In genomic region chr1:212211371-212211770, GRCh38 we compare ENCODE assay signal across 25 cellular contexts.
DNase-seq lines count a peak whose midpoint lies in the region; ATAC-seq, FAIRE-seq and TF ChIP-seq lines count a peak whose summit lies in the region.
"Had no signal": no experiment of that assay in that cellular context is flagged by ENCODE, and none has a peak within 500 bp of the region (broad histone marks: within the 10 kb centered on the region; RNA-seq: fewer than 3 reads in every experiment).

No MANE protein-coding gene starts in this region.

- 62% methylated on average over 4 of the region's 4 CpGs for WGBS in K562 (ENCODE audit: insufficient coverage, low coverage, missing lambda C conversion rate)
- no CpG with 5 or more reads among the region's 4 CpGs for WGBS in trophoblast cell (ENCODE audit: extremely low coverage, insufficient coverage, insufficient read length)

- H3K9ac ChIP-seq in K562 (ENCODE audit: insufficient read depth in 1 of 2, low read depth in 2 of 2, low read length in 2 of 2): no peak overlapping the region
- no peak overlapping the region for H3K9ac ChIP-seq in trophoblast cell (ENCODE audit: low read length)
- H3K9ac ChIP-seq: BLaER1 had no signal

- H3K4me1 ChIP-seq in K562 (replicated peaks in 1 of 2; ENCODE audit: control insufficient read depth in 2 of 2, insufficient read depth in 2 of 2, low read length in 2 of 2) (peaks cover 13 to 20% of the 10 kb centered on the region in 2 experiments; a peak in 3 of 5 replicates), trophoblast cell (ENCODE audit: control insufficient read depth in 1 of 2, insufficient read depth in 2 of 2, low read length in 2 of 2) (peaks cover 3% of the 10 kb centered on the region in 2 experiments)
- H3K4me1 ChIP-seq: BE2C, BLaER1 had no signal

- no peak overlapping the region for H2AK5ac ChIP-seq in trophoblast cell (ENCODE audit: low read length)

- TF ChIP-seq POLR2A in K562 (conservative IDR thresholded peaks at IDR 0.05): no peak

- intact Hi-C loops in K562 (cut with micrococcal nuclease): no loop called here

- FAIRE-seq in K562 (lab: Jason Lieb, UNC): no peak
- FAIRE-seq: A204.1, GM12878, GM12892, GM18507 had no signal

- H3K27ac ChIP-seq in K562 (ENCODE audit: extremely low read depth, low read depth, low read length) (no peak overlapping the region), trophoblast cell (ENCODE audit: low read depth, low read length) (no peak overlapping the region)
- H3K27ac ChIP-seq: BLaER1 had no signal

- CTCF ChIA-PET in K562 (lab: Yijun Ruan, JAX; ENCODE audit: low intra/inter-chr PET ratio): no interaction called here

- H3K36me3 ChIP-seq in K562 (ENCODE audit: control insufficient read depth, insufficient read depth, low read length): no peaks in the 10 kb centered on the region
- no peaks in the 10 kb centered on the region for H3K36me3 ChIP-seq in trophoblast cell (ENCODE audit: control insufficient read depth in 1 of 2, insufficient read depth in 2 of 2, low read length in 2 of 2)
- H3K36me3 ChIP-seq: BE2C, BLaER1 had no signal

- H3K9me3 ChIP-seq in K562 (replicated peaks; ENCODE audit: control insufficient read depth, insufficient read depth, low read depth, low read length) (no peaks in the 10 kb centered on the region), trophoblast cell (ENCODE audit: insufficient read depth, low read depth, low read length) (no peaks in the 10 kb centered on the region)
- H3K9me3 ChIP-seq: BE2C, BLaER1 had no signal

- peak overlapping the region; percentile 39 for H4K12ac ChIP-seq in trophoblast cell (ENCODE audit: low read depth, low read length)

- H2BK12ac ChIP-seq in trophoblast cell (ENCODE audit: low read length): no peak overlapping the region

- H3K27me3 ChIP-seq in K562 (ENCODE audit: control insufficient read depth in 2 of 2, insufficient read depth in 2 of 2, low read length in 2 of 2): no peaks in the 10 kb centered on the region
- H3K27me3 ChIP-seq in trophoblast cell (ENCODE audit: insufficient read depth, low read length): no peaks in the 10 kb centered on the region
- H3K27me3 ChIP-seq: BE2C, BLaER1 had no signal

- H3K79me2 ChIP-seq in K562 (ENCODE audit: control insufficient read depth, insufficient read depth, low read length) (no peaks in the 10 kb centered on the region), trophoblast cell (ENCODE audit: control insufficient read depth, insufficient read depth, low read length, poor library complexity) (no peaks in the 10 kb centered on the region)

- no peak overlapping the region for H2BK5ac ChIP-seq in trophoblast cell (ENCODE audit: low read depth, low read length, poor library complexity)

- no peak for TF ChIP-seq EP300 in K562 (IDR thresholded peaks at IDR 0.05; ENCODE audit: low read length)

- H2BK120ac ChIP-seq in trophoblast cell (ENCODE audit: insufficient read depth, low read length, poor library complexity): no peak overlapping the region

- no peaks in the 10 kb centered on the region for H4K20me1 ChIP-seq in K562 (replicated peaks; ENCODE audit: control insufficient read depth, insufficient read depth, low read length)
- H4K20me1 ChIP-seq: BLaER1 had no signal

- in situ Hi-C loops in SK-MEL-5 (cut with HindIII; ENCODE audit: low pct_unique_long_range_greater_than_20kb, low sequenced_read_pairs): no loop called here
- in situ Hi-C loops in K562 (cut with MboI): no loop called here

- no peak overlapping the region for H3K4me3 ChIP-seq in K562
- peak overlapping the region; percentile 23 for H3K4me3 ChIP-seq in trophoblast cell (ENCODE audit: low read depth, low read length)
- H3K4me3 ChIP-seq: BLaER1, GM12878 had no signal

- H3K14ac ChIP-seq in trophoblast cell (ENCODE audit: low read length): no peak overlapping the region

- ATAC-seq in K562: no peak
- no peak for ATAC-seq in GM19397 (IDR thresholded peaks at IDR 0.05; ENCODE audit: unreplicated experiment)
- ATAC-seq: GM12878 had no signal

- H3K9me1 ChIP-seq in K562 (ENCODE audit: control insufficient read depth, insufficient read depth, low read length): no peaks in the 10 kb centered on the region

- no peak overlapping the region for H3K23ac ChIP-seq in trophoblast cell (ENCODE audit: low read length)

- no peak for TF ChIP-seq CTCF in K562 (IDR thresholded peaks at IDR 0.05 in 2 of 3, conservative IDR thresholded peaks at IDR 0.05 in 1 of 3; ENCODE audit: insufficient read depth in 2 of 3, low read depth in 1 of 3, low read length in 3 of 3)

- BruUV-seq in K562 (replicated peaks; lab: Mats Ljungman, UMichigan): no TSS peak

- TF ChIP-seq RAD21 in K562 (CRISPR knock-in tag; conservative IDR thresholded peaks at IDR 0.05 in 1 of 2, IDR thresholded peaks at IDR 0.05 in 1 of 2): no peak

- H4K91ac ChIP-seq in trophoblast cell (ENCODE audit: low read depth, low read length): no peak overlapping the region

- H3K18ac ChIP-seq in trophoblast cell (ENCODE audit: low read length): no peak overlapping the region

- H2AFZ ChIP-seq in K562 (ENCODE audit: low read depth, low read length) (no peak overlapping the region), trophoblast cell (ENCODE audit: insufficient read depth, low read length, poor library complexity) (no peak overlapping the region)

- DNase-seq in SK-MEL-5 (ENCODE audit: low read depth, low spot score) (peak; percentile 13), K562 (ENCODE audit: extremely low read depth in 1 of 4, low spot score in 3 of 4) (no peak), trophoblast cell (no peak), RKO (ENCODE audit: low spot score) (no peak)
- DNase-seq: 8988T; ACHN; BE2C; C1 segment of cervical spinal cord; CD4-positive, alpha-beta memory T cell; CD4-positive, CD25-positive, alpha-beta regulatory T cell; CD8-positive, alpha-beta memory T cell; COR-L47; DMS 273 treated with DMSO at 0.1 percent for 48 hours; DMS153; DMS53; DMS79; DND-41; EL; GDM1 had no signal

- H3K4ac ChIP-seq in trophoblast cell (ENCODE audit: low read depth, low read length): no peak overlapping the region

- H3K4me2 ChIP-seq in K562 (ENCODE audit: insufficient read depth, low read length) (no peak overlapping the region), trophoblast cell (ENCODE audit: low read length) (no peak overlapping the region)
- H3K4me2 ChIP-seq: BLaER1 had no signal

- no peak overlapping the region for H4K8ac ChIP-seq in trophoblast cell (ENCODE audit: low read depth, low read length)

- H3K79me1 ChIP-seq in trophoblast cell (ENCODE audit: low read length): no peaks in the 10 kb centered on the region

- POLR2A ChIA-PET in K562 (lab: Yijun Ruan, JAX): interaction anchor here (0.7 to 1.1 kb wide), 2 partner anchors 9 to 31 kb away, joined by 3 to 6 read pairs; no protein-coding TSS in a partner anchor

TF ChIP-seq in K562, 482 proteins besides CTCF, POLR2A, EP300 and RAD21:
- TF ChIP-seq C11orf30 (IDR thresholded peaks at IDR 0.05; ENCODE audit: low read depth) (peak; percentile 19; the same call in 1 of the 2 replicates), USF2 (CRISPR knock-in tag; IDR thresholded peaks at IDR 0.05) (peak; percentile 35; the same call in 1 of the 2 replicates), TFE3 (CRISPR knock-in tag; IDR thresholded peaks at IDR 0.05) (peak; percentile 50; the same call in 1 of the 2 replicates), RAD51 (IDR thresholded peaks at IDR 0.05; ENCODE audit: borderline replicate concordance, low read depth) (peak; percentile 42; the same call in 1 of the 2 replicates), ZNF589 (CRISPR knock-in tag; IDR thresholded peaks at IDR 0.05; ENCODE audit: low read depth) (no peak), ZNF316 (IDR thresholded peaks at IDR 0.05) (peak; percentile 57)
TF ChIP-seq in K562: peak in this region for 5.
